Comparison of ENCODE assay signal across 1 cellular context in the genomic region with DNA sequence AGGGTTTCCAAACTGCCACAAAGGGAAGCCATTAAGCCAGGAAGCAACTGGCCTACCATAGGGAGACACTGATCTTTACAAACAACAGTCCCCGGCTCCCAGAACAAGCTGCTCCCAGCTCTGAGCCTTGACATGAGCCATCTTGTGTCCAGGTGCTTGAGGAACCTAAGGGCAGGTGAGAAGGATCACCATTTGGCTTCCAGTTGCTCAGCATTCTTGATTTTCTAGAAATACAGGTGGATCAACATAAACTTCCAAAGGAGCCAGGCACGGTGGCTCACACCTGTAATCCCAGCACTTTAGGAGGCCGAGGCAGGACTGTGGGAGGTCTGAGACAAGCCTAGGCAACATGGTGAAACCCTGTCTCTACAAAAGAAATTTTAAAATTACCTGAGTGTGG.
TF ChIP-seq lines count a peak whose summit lies in the region.

No MANE protein-coding gene starts in this region.

TF ChIP-seq in IMR-90, 13 proteins besides CTCF, POLR2A, EP300 and RAD21 (continued from another document):
- TF ChIP-seq MXI1 (IDR thresholded peaks at IDR 0.05; ENCODE audit: borderline replicate concordance, low read depth, low read length), result no peak
- no peak for TF ChIP-seq SMC3 (IDR thresholded peaks at IDR 0.05; ENCODE audit: low read depth, low read length)
- TF ChIP-seq, protein P1, sequence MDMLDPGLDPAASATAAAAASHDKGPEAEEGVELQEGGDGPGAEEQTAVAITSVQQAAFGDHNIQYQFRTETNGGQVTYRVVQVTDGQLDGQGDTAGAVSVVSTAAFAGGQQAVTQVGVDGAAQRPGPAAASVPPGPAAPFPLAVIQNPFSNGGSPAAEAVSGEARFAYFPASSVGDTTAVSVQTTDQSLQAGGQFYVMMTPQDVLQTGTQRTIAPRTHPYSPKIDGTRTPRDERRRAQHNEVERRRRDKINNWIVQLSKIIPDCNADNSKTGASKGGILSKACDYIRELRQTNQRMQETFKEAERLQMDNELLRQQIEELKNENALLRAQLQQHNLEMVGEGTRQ (IDR thresholded peaks at IDR 0.05; ENCODE audit: low read depth, low read length), result no peak
- TF ChIP-seq CHD1 (IDR thresholded peaks at IDR 0.05; ENCODE audit: low read depth, low read length), result no peak
- TF ChIP-seq MAZ (IDR thresholded peaks at IDR 0.05; ENCODE audit: borderline replicate concordance, low read depth, low read length), result no peak
- TF ChIP-seq, protein P2, sequence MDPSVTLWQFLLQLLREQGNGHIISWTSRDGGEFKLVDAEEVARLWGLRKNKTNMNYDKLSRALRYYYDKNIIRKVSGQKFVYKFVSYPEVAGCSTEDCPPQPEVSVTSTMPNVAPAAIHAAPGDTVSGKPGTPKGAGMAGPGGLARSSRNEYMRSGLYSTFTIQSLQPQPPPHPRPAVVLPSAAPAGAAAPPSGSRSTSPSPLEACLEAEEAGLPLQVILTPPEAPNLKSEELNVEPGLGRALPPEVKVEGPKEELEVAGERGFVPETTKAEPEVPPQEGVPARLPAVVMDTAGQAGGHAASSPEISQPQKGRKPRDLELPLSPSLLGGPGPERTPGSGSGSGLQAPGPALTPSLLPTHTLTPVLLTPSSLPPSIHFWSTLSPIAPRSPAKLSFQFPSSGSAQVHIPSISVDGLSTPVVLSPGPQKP (IDR thresholded peaks at IDR 0.05; ENCODE audit: borderline replicate concordance, low read depth, low read length), result no peak
- TF ChIP-seq RCOR1 (IDR thresholded peaks at IDR 0.05; ENCODE audit: insufficient replicate concordance, low read length), result no peak
- no peak for TF ChIP-seq FOS (IDR thresholded peaks at IDR 0.05; ENCODE audit: low read depth, low read length)
- no peak for TF ChIP-seq CEBPB (IDR thresholded peaks at IDR 0.05; ENCODE audit: low read depth, low read length)
